Comparison of ENCODE assay signal across 8 cellular contexts in genomic region chr9:91193658-91194391, GRCh38.
A peak's percentile ranks its signal among the peaks of the same experiment; 100 is the strongest.
DNase-seq lines count a peak whose midpoint lies in the region; ATAC-seq and TF ChIP-seq lines count a peak whose summit lies in the region.

No MANE protein-coding gene starts in this region.

- CTCF ChIA-PET in activated CD4-positive, alpha-beta memory T cell treated with anti-CD3 and anti-CD28 coated beads, Interleukin-2, amount 10 ng/mL, durations not matched to agents 7 days and 5 days (lab: Charles Lee), result interaction anchor here (1.2 to 2.6 kb wide), 6 partner anchors 14 to 232 kb away, joined by 3 to 15 read pairs (median 6); no protein-coding TSS in a partner anchor

- no peaks in the 10 kb centered on the region for H3K27me3 Mint-ChIP-seq in activated CD4-positive, alpha-beta memory T cell treated with anti-CD3 and anti-CD28 coated beads, Interleukin-2, amount 10 ng/mL, durations not matched to agents 7 days and 5 days

- in situ Hi-C loops in GM13977 (cut with MboI; ENCODE audit: low pct_unique_long_range_greater_than_20kb, low sequenced_read_pairs, unreplicated experiment), result no loop called here

- H3K4me1 ChIP-seq in lower lobe of right lung, result peaks cover 68% of the 10 kb centered on the region

- H3K4me3 ChIP-seq in dorsolateral prefrontal cortex, result peak overlapping the region; percentile 35 to 80 (median 65)
- peak overlapping the region; percentile 54 for H3K4me3 ChIP-seq in lower lobe of right lung

- POLR2A ChIA-PET in activated CD4-positive, alpha-beta memory T cell treated with anti-CD3 and anti-CD28 coated beads, Interleukin-2, amount 10 ng/mL, durations not matched to agents 7 days and 5 days (lab: Charles Lee), result interaction anchor here (0.5 to 6.7 kb wide), 21 partner anchors 13 to 239 kb away, joined by 3 to 167 read pairs (median 6); partner anchors contain the start of genes AUH and NFIL3

- H3K4me1 Mint-ChIP-seq in activated CD4-positive, alpha-beta memory T cell treated with anti-CD3 and anti-CD28 coated beads, Interleukin-2, amount 10 ng/mL, durations not matched to agents 7 days and 5 days, result peaks cover 75% of the 10 kb centered on the region

- TF ChIP-seq CTCF in GM13977 (IDR thresholded peaks at IDR 0.05; ENCODE audit: extremely low read depth, insufficient read depth, missing control alignments) (peak; percentile 15), dorsolateral prefrontal cortex (IDR thresholded peaks at IDR 0.05 in 54 of 56, conservative IDR thresholded peaks at IDR 0.05 in 2 of 56; ENCODE audit: low read depth in 1 of 56, partially characterized antibody in 56 of 56) (peak in 11 of 56 donors; percentile 4 to 28 (median 13)), lower lobe of right lung (IDR thresholded peaks at IDR 0.05) (no peak)

- no peaks in the 10 kb centered on the region for H3K27me3 ChIP-seq in dorsolateral prefrontal cortex
- H3K27me3 ChIP-seq in lower lobe of right lung (ENCODE audit: low read depth), result no peaks in the 10 kb centered on the region

- intact Hi-C loops in dorsolateral prefrontal cortex (cut with DNase I) (loop anchor here in 1 of 2 donors (5.0 kb wide), 2 partner anchors 157 to 228 kb away; partner anchors contain the start of gene NFIL3), lower lobe of right lung (cut with DNase I) (loop anchor here (10.0 kb wide), 1 partner anchor 231 kb away; the partner anchor contains the start of gene NFIL3)

- H3K27ac Mint-ChIP-seq in activated CD4-positive, alpha-beta memory T cell treated with anti-CD3 and anti-CD28 coated beads, Interleukin-2, amount 10 ng/mL, durations not matched to agents 7 days and 5 days, result peak overlapping the region; percentile 98

- peak overlapping the region; percentile 42 to 98 (median 90) for H3K27ac ChIP-seq in dorsolateral prefrontal cortex
- H3K27ac ChIP-seq in lower lobe of right lung, result peak overlapping the region; percentile 99

- ATAC-seq in HG02852 (IDR thresholded peaks at IDR 0.05; ENCODE audit: unreplicated experiment) (peak; percentile 66), lower lobe of right lung (peak; percentile 82 to 85)

- DNase-seq in GM13977 (ENCODE audit: low spot score) (peak; percentile 59), NCI-H510A treated with DMSO at 0.1 percent for 48 hours (lab: John Stamatoyannopoulos, UW) (peak; percentile 63), dorsolateral prefrontal cortex (peak; percentile 46 to 77 (median 67)), lower lobe of right lung (peak; percentile 93), NCI-H1436 treated with DMSO at 0.1 percent for 48 hours (lab: John Stamatoyannopoulos, UW) (no peak)
- peak; percentile 92 for DNase-seq in activated CD4-positive, alpha-beta memory T cell treated with anti-CD3 and anti-CD28 coated beads, Interleukin-2, amount 10 ng/mL, durations not matched to agents 7 days and 5 days
- DNase-seq in stimulated activated CD4-positive, alpha-beta T cell treated with anti-CD3 and anti-CD28 coated beads, TNF-alpha, amount 100 ng/mL, for 1 hour (ENCODE audit: low read depth in 3 of 3, low spot score in 1 of 3), result peak in 2 of 3 donors; percentile 12 to 58

- peaks cover 33% of the 10 kb centered on the region for H3K36me3 Mint-ChIP-seq in activated CD4-positive, alpha-beta memory T cell treated with anti-CD3 and anti-CD28 coated beads, Interleukin-2, amount 10 ng/mL, durations not matched to agents 7 days and 5 days (ENCODE audit: low read depth)

- peak overlapping the region; percentile 77 for H3K4me3 Mint-ChIP-seq in activated CD4-positive, alpha-beta memory T cell treated with anti-CD3 and anti-CD28 coated beads, Interleukin-2, amount 10 ng/mL, durations not matched to agents 7 days and 5 days

- H3K36me3 ChIP-seq in lower lobe of right lung, result no peaks in the 10 kb centered on the region

- peaks cover under 1% of the 10 kb centered on the region for H3K9me3 ChIP-seq in lower lobe of right lung

- peaks cover 20% of the 10 kb centered on the region for H3K9me3 Mint-ChIP-seq in activated CD4-positive, alpha-beta memory T cell treated with anti-CD3 and anti-CD28 coated beads, Interleukin-2, amount 10 ng/mL, durations not matched to agents 7 days and 5 days
